Comparison of ENCODE assay signal across 11 cellular contexts in the genomic region with DNA sequence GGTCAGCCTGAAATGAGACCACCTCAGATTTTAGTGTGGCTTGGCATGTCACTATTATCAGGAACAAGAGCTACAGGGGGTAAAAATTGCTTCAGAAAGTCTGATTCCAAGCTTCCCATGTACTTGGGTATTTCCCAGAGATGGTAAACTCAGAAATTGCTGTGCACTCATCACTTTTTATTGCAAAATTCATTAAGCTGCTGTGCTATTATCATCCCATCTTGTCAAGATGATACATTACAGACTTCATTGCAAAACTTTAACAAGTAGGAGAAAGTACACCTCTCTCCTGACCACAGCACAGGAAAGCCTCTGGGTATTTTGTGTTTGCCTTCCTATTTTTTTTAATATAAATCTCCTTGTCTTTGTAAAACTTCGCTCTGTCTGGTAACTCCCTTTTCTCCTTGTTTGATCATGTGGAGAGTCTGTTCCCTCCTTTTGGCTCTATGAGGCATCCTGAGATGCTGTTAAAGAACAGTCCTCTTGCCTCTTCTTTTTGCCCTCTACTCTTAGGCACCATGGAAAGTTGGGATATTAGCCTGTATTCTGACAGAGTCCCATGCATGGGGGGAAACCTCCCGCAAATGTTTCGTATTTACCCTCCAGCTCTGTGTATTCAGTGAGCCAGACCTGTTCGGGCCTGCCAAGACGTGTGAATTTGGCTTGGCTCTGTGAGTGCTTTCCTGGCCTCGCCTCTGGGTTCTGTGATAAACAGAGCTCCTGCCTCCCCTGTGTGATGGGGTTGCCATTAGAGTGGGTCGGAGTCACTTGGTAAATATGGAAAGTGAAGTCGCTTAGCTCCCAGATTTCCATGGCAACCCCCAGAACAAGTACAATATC.
A peak's percentile ranks its signal among the peaks of the same experiment; 100 is the strongest.
DNase-seq lines count a peak whose midpoint lies in the region; ATAC-seq and TF ChIP-seq lines count a peak whose summit lies in the region.
"Had no signal": no experiment of that assay in that cellular context is flagged by ENCODE, and none has a peak within 500 bp of the region (broad histone marks: within the 10 kb centered on the region; RNA-seq: fewer than 3 reads in every experiment).

No MANE protein-coding gene starts in this region.

- H3K9me3 ChIP-seq in ovary, result no peaks in the 10 kb centered on the region
- H3K9me3 ChIP-seq: adrenal gland had no signal

- WGBS in ovary, 3 donors, result 27 to 44% (median 32%) methylated on average over 8 of the region's 8 CpGs

- no peaks in the 10 kb centered on the region for H3K36me3 ChIP-seq in ovary
- H3K36me3 ChIP-seq: adrenal gland had no signal

- TF ChIP-seq CTCF in ovary (IDR thresholded peaks at IDR 0.05), result no peak

- intact Hi-C loops in ovary (cut with DNase I), result no loop called here

- H3K27ac ChIP-seq in epithelial cell of prostate (peak overlapping the region; percentile 70), ovary (peak overlapping the region in 1 of 2 donors; percentile 41)
- H3K27ac ChIP-seq: adrenal gland, HL-60 had no signal

- no peak for TF ChIP-seq EP300 in ovary (IDR thresholded peaks at IDR 0.05)

- DNase-seq in DMS79 treated with DMSO at 0.1 percent for 48 hours (lab: John Stamatoyannopoulos, UW) (peak; percentile 57), NCI-H69 (lab: John Stamatoyannopoulos, UW) (peak; percentile 97), epithelial cell of prostate (ENCODE audit: low read depth, low spot score) (peak; percentile 76), ovary (peak; percentile 16 to 41 (median 31)), HK-2 (ENCODE audit: unreplicated experiment) (no peak)
- no peak for DNase-seq in effector CD8-positive, alpha-beta T cell (lab: John Stamatoyannopoulos, UW)
- DNase-seq: adrenal gland, T-helper 1 cell had no signal

- H3K27me3 ChIP-seq in ovary, result no peaks in the 10 kb centered on the region
- H3K27me3 ChIP-seq: adrenal gland had no signal

- H3K4me3 ChIP-seq in ovary, result no peak overlapping the region
- H3K4me3 ChIP-seq: adrenal gland had no signal

- no peak for ATAC-seq in activated CD4-positive, CD25-positive, alpha-beta regulatory T cell treated with anti-CD3 and anti-CD28 coated beads, Interleukin-2, amount 50 U/mL, for 24 hours
- ATAC-seq in HG03342 (IDR thresholded peaks at IDR 0.05; ENCODE audit: unreplicated experiment), result no peak

- H3K4me1 ChIP-seq in ovary (ENCODE audit: insufficient read depth), result peaks cover 4% of the 10 kb centered on the region

- TF ChIP-seq POLR2A in ovary (IDR thresholded peaks at IDR 0.05), result no peak

Comparison
In these comparisons a context has a peak if more than half of its experiments do, and no peak if none do; other contexts are left out.
1. DNase-seq: peak in DMS79 treated with DMSO at 0.1 percent for 48 hours (single experiment), NCI-H69 (single experiment), epithelial cell of prostate (single experiment) and ovary (5 of 5); none in effector CD8-positive, alpha-beta T cell (single experiment) and HK-2 (single experiment).